ENCODE assay signal across 8 cellular contexts in genomic region chr9:133148351-133149129, GRCh38. TPM values are rescaled to one million over a fixed set of nuclear protein-coding genes. Genes with fewer than 3 reads are reported as not detected.
A peak's percentile ranks its signal among the peaks of the same experiment; 100 is the strongest.
DNase-seq lines count a peak whose midpoint lies in the region; ATAC-seq and TF ChIP-seq lines count a peak whose summit lies in the region.

No MANE protein-coding gene starts in this region.

- DNase-seq in AG20443 (ENCODE audit: low spot score): peak; percentile 72
- peak; percentile 78 for DNase-seq in RPMI8226
- peak; percentile 22 to 46 for DNase-seq in cardiac muscle cell (ENCODE audit: low read depth in 1 of 2, low spot score in 1 of 2)
- DNase-seq in GM10248 (ENCODE audit: extremely low spot score): no peak

- peak overlapping the region; percentile 92 for H3K9ac ChIP-seq in rectal smooth muscle tissue (ENCODE audit: low read length)

- CTCF ChIA-PET in GM10248 (lab: Yijun Ruan, JAX): interaction anchor here (0.8 to 10.7 kb wide), 13 partner anchors 9 to 126 kb away, joined by 3 to 473 read pairs (median 13); partner anchors contain the start of gene RALGDS

- H3K36me3 ChIP-seq in cardiac muscle cell: no peaks in the 10 kb centered on the region
- H3K36me3 ChIP-seq in rectal smooth muscle tissue (ENCODE audit: control insufficient read depth, insufficient read depth, low read length): no peaks in the 10 kb centered on the region

- POLR2A ChIA-PET in GM10248 (lab: Yijun Ruan, JAX): interaction anchor here (1.4 to 2.0 kb wide), 2 partner anchors 30 to 34 kb away, joined by 7 read pairs; no protein-coding TSS in a partner anchor

- no peaks in the 10 kb centered on the region for H3K9me3 Mint-ChIP-seq in activated naive CD4-positive, alpha-beta T cell treated with anti-CD3 and anti-CD28 coated beads, Interleukin-2, amount 50 U/mL, for 24 hours

- TF ChIP-seq CTCF in cardiac muscle cell (IDR thresholded peaks at IDR 0.05; ENCODE audit: low read depth, low read length) (no peak), GM10248 (IDR thresholded peaks at IDR 0.05; ENCODE audit: control extremely low read depth, extremely low read depth, low read depth, missing control alignments) (no peak)

- H3K4me3 ChIP-seq in cardiac muscle cell (peak overlapping the region; percentile 54), rectal smooth muscle tissue (ENCODE audit: low read length) (peak overlapping the region; percentile 96)

- H3K4me3 Mint-ChIP-seq in activated naive CD4-positive, alpha-beta T cell treated with anti-CD3 and anti-CD28 coated beads, Interleukin-2, amount 50 U/mL, for 24 hours: peak overlapping the region; percentile 90

- peak; percentile 8 for ATAC-seq in GM18870 (IDR thresholded peaks at IDR 0.05; ENCODE audit: unreplicated experiment)
- ATAC-seq in HG03139 (IDR thresholded peaks at IDR 0.05; ENCODE audit: unreplicated experiment): peak; percentile 8

- peaks cover 10% of the 10 kb centered on the region for H3K4me1 ChIP-seq in cardiac muscle cell (ENCODE audit: low read depth)
- peaks cover 25% of the 10 kb centered on the region for H3K4me1 ChIP-seq in rectal smooth muscle tissue (ENCODE audit: control insufficient read depth, insufficient read depth, low read length)

- no peaks in the 10 kb centered on the region for H3K27me3 ChIP-seq in cardiac muscle cell
- no peaks in the 10 kb centered on the region for H3K27me3 ChIP-seq in rectal smooth muscle tissue (ENCODE audit: control insufficient read depth, insufficient read depth, low read length)

- peak overlapping the region; percentile 92 for H3K27ac Mint-ChIP-seq in activated naive CD4-positive, alpha-beta T cell treated with anti-CD3 and anti-CD28 coated beads, Interleukin-2, amount 50 U/mL, for 24 hours

- no peak overlapping the region for H3K27ac ChIP-seq in cardiac muscle cell
- H3K27ac ChIP-seq in rectal smooth muscle tissue (ENCODE audit: low read depth, low read length): peak overlapping the region; percentile 81

- H3K36me3 Mint-ChIP-seq in activated naive CD4-positive, alpha-beta T cell treated with anti-CD3 and anti-CD28 coated beads, Interleukin-2, amount 50 U/mL, for 24 hours: no peaks in the 10 kb centered on the region

- no peaks in the 10 kb centered on the region for H3K9me3 ChIP-seq in cardiac muscle cell (ENCODE audit: low read depth)

- no peaks in the 10 kb centered on the region for H3K27me3 Mint-ChIP-seq in activated naive CD4-positive, alpha-beta T cell treated with anti-CD3 and anti-CD28 coated beads, Interleukin-2, amount 50 U/mL, for 24 hours

- H3K4me1 Mint-ChIP-seq in activated naive CD4-positive, alpha-beta T cell treated with anti-CD3 and anti-CD28 coated beads, Interleukin-2, amount 50 U/mL, for 24 hours: peaks cover 37% of the 10 kb centered on the region

RNA-seq across cellular contexts. Expression of gene GBGT1, which starts 15.2 kb away (rescaled TPM):
- 5.6 and 11.9 TPM in 2 replicates for total RNA-seq in cardiac muscle cell
- 0.87 and 2.8 TPM in 2 replicates for polyA plus RNA-seq in cardiac muscle cell

RNA-seq across cellular contexts. Expression of gene RALGDS, which starts 27.5 kb away (rescaled TPM):
- 58.3 and 65.7 TPM in 2 replicates for total RNA-seq in cardiac muscle cell
- 49.7 and 50.4 TPM in 2 replicates for polyA plus RNA-seq in cardiac muscle cell
